In the genomic region with DNA sequence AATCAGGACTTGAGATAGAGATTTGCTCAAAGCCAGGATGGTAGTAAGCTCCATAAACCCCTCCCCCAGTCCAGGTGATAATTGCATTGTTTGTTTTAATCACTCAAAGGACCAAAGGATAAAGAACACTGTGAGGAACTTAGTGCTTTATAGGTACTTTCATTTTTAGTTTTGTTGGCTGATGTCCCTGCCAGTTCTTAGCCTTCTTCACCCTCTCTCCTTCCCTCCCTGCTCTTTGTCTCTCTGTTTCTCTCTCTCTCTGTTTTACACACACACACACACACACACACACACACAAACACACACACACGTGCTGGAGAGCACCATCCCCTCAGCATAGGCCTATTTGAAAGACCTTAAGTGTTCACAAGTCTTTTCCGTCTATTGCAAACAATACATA, we compare ENCODE assay signal across 13 cellular contexts. TPM values are rescaled to one million over a fixed set of nuclear protein-coding genes. Genes with fewer than 3 reads are reported as not detected.
DNase-seq lines count a peak whose midpoint lies in the region; ATAC-seq and TF ChIP-seq lines count a peak whose summit lies in the region.
"Had no signal": no experiment of that assay in that cellular context is flagged by ENCODE, and none has a peak within 500 bp of the region (broad histone marks: within the 10 kb centered on the region; RNA-seq: fewer than 3 reads in every experiment).

No MANE protein-coding gene starts in this region.

- H3K4me3 ChIP-seq in NB4 (ENCODE audit: low read depth, low read length) (peak overlapping the region; percentile 82), endocrine pancreas (ENCODE audit: control insufficient read depth, insufficient read depth, low read length) (peak overlapping the region; percentile 85), sigmoid colon (peak overlapping the region in 3 of 4 donors; percentile 5 to 29 (median 26))
- H3K4me3 ChIP-seq: gastroesophageal sphincter had no signal

- H3K4me1 ChIP-seq in endocrine pancreas (ENCODE audit: control insufficient read depth, insufficient read depth, low read length) (peaks cover 25% of the 10 kb centered on the region), sigmoid colon (peaks cover 0 to 81% (median 68%) of the 10 kb centered on the region in 4 donors)

- no peaks in the 10 kb centered on the region for H3K36me3 ChIP-seq in endocrine pancreas (ENCODE audit: control insufficient read depth, insufficient read depth, low read length)
- H3K36me3 ChIP-seq in sigmoid colon = no peaks in the 10 kb centered on the region
- H3K36me3 ChIP-seq: gastroesophageal sphincter had no signal

- no peaks in the 10 kb centered on the region for H3K27me3 ChIP-seq in endocrine pancreas (ENCODE audit: control insufficient read depth, insufficient read depth, low read length)
- no peaks in the 10 kb centered on the region for H3K27me3 ChIP-seq in sigmoid colon
- H3K27me3 ChIP-seq: gastroesophageal sphincter had no signal

- no peak for DNase-seq in activated T-cell treated with anti-CD3 and anti-CD28 coated beads, Interleukin-2, amount 50 U/mL, for 24 hours
- DNase-seq in activated T-cell treated with anti-CD3 and anti-CD28 coated beads for 4 hours = no peak
- DNase-seq in NB4 (ENCODE audit: low read depth) = no peak
- DNase-seq in sigmoid colon = no peak
- DNase-seq in type B pancreatic cell (ENCODE audit: extremely low spot score, unreplicated experiment) = no peak
- DNase-seq in 8988T = no peak
- DNase-seq in omental fat pad (ENCODE audit: low spot score) = no peak
- DNase-seq: activated gamma-delta T cell, C1 segment of cervical spinal cord, dermis blood vessel endothelial cell, mammary epithelial cell had no signal

- H3K36me3 Mint-ChIP-seq in activated T-cell treated with anti-CD3 and anti-CD28 coated beads, Interleukin-2, amount 50 U/mL, for 24 hours (ENCODE audit: low read depth) = no peaks in the 10 kb centered on the region
- H3K36me3 Mint-ChIP-seq in type B pancreatic cell = no peaks in the 10 kb centered on the region

- TF ChIP-seq CTCF in NB4 (IDR thresholded peaks at IDR 0.05; ENCODE audit: low read depth, low read length) (no peak), sigmoid colon (IDR thresholded peaks at IDR 0.05) (no peak), type B pancreatic cell (conservative IDR thresholded peaks at IDR 0.05) (no peak), omental fat pad (IDR thresholded peaks at IDR 0.05) (no peak)

- peak overlapping the region; percentile 59 for H3K27ac Mint-ChIP-seq in activated T-cell treated with anti-CD3 and anti-CD28 coated beads, Interleukin-2, amount 50 U/mL, for 24 hours
- H3K27ac Mint-ChIP-seq in type B pancreatic cell = no peak overlapping the region

- no peak for TF ChIP-seq POLR2A in NB4 (IDR thresholded peaks at IDR 0.05; ENCODE audit: extremely low read depth, insufficient read length)
- no peak for TF ChIP-seq POLR2A in sigmoid colon (IDR thresholded peaks at IDR 0.05)

- H3K27me3 Mint-ChIP-seq in activated T-cell treated with anti-CD3 and anti-CD28 coated beads, Interleukin-2, amount 50 U/mL, for 24 hours = peaks cover 14% of the 10 kb centered on the region
- H3K27me3 Mint-ChIP-seq in type B pancreatic cell = no peaks in the 10 kb centered on the region

- TF ChIP-seq EP300 in sigmoid colon (IDR thresholded peaks at IDR 0.05) = no peak

- H3K9me3 Mint-ChIP-seq in activated T-cell treated with anti-CD3 and anti-CD28 coated beads, Interleukin-2, amount 50 U/mL, for 24 hours = no peaks in the 10 kb centered on the region
- no peaks in the 10 kb centered on the region for H3K9me3 Mint-ChIP-seq in type B pancreatic cell

- intact Hi-C loops in sigmoid colon (cut with DNase I) = no loop called here

- peak overlapping the region; percentile 41 for H3K4me3 Mint-ChIP-seq in activated T-cell treated with anti-CD3 and anti-CD28 coated beads, Interleukin-2, amount 50 U/mL, for 24 hours
- no peak overlapping the region for H3K4me3 Mint-ChIP-seq in type B pancreatic cell

- H3K9me3 ChIP-seq in endocrine pancreas (ENCODE audit: control insufficient read depth, low read length) (no peaks in the 10 kb centered on the region), sigmoid colon (no peaks in the 10 kb centered on the region)
- H3K9me3 ChIP-seq: gastroesophageal sphincter had no signal

- peak overlapping the region in 3 of 4 donors; percentile 62 to 93 (median 72) for H3K27ac ChIP-seq in sigmoid colon
- H3K27ac ChIP-seq: gastroesophageal sphincter had no signal

- H3K9ac ChIP-seq in endocrine pancreas (ENCODE audit: control insufficient read depth, insufficient read depth, low read length) = no peak overlapping the region

- 7 to 30% methylated on average over 2 of the region's 2 CpGs for WGBS in sigmoid colon, 2 donors

- peaks cover 43% of the 10 kb centered on the region for H3K4me1 Mint-ChIP-seq in activated T-cell treated with anti-CD3 and anti-CD28 coated beads, Interleukin-2, amount 50 U/mL, for 24 hours (ENCODE audit: low read depth)
- peaks cover 20% of the 10 kb centered on the region for H3K4me1 Mint-ChIP-seq in type B pancreatic cell (ENCODE audit: unreplicated experiment)

- ATAC-seq in omental fat pad (ENCODE audit: low FRiP score) = no peak
- ATAC-seq: gastroesophageal sphincter had no signal

RNA-seq across cellular contexts. Expression of gene FRY, which starts 5.2 kb away (rescaled TPM):
- total RNA-seq in sigmoid colon (100 to 1,000 TPM in 2 of 4 donors, 10 to 100 TPM in 2; 26.7 to 118 (median 87.6) TPM), type B pancreatic cell (ENCODE audit: low replicate concordance) (11.4 and 13.4 TPM in 2 replicates), omental fat pad (10 to 100 TPM; 21.1 to 89.7 (median 34.4) TPM)
- polyA plus RNA-seq in sigmoid colon = 1 to 10 TPM; 1.4 to 5.5 (median 2.4) TPM

Comparison
In these comparisons a context has a peak if more than half of its experiments do, and no peak if none do; other contexts are left out.
1. H3K4me3 ChIP-seq: peak in every context shown above with its lines; median percentile 85 in endocrine pancreas; 82 in NB4; 26 in sigmoid colon.